ENCODE assay signal across 8 cellular contexts in the genomic region with DNA sequence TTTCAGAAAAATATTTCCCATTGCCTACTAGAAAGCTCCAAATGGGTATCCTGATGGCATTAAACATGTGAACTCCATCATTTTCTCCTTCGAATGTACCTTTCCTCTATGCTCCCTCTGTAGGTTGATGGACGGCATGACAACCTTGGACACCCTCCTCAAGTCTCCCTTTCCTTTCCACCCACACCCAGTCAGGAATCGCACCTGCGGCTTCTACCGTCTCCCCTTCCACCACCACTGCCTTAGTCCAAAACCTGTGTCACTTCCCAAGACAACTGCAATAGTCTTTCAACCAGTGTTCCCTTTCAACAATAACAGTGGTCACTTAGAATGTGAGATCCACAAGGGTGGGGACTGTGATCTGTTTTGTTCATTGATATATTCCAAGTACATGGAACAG.
DNase-seq lines count a peak whose midpoint lies in the region; ATAC-seq and TF ChIP-seq lines count a peak whose summit lies in the region.
"Had no signal": no experiment of that assay in that cellular context is flagged by ENCODE, and none has a peak within 500 bp of the region (broad histone marks: within the 10 kb centered on the region; RNA-seq: fewer than 3 reads in every experiment).

No MANE protein-coding gene starts in this region.

- TF ChIP-seq CTCF in GM10266 (IDR thresholded peaks at IDR 0.05; ENCODE audit: control insufficient read depth, insufficient read depth, low read depth, missing control alignments) = peak; percentile 24
- TF ChIP-seq CTCF in MM.1S (IDR thresholded peaks at IDR 0.05; ENCODE audit: low read length) = peak; percentile 63
- peak; percentile 68 for TF ChIP-seq CTCF in chondrocyte (IDR thresholded peaks at IDR 0.05)
- peak; percentile 38 for TF ChIP-seq CTCF in parathyroid adenoma (IDR thresholded peaks at IDR 0.05)

- H3F3A ChIP-seq in MM.1S (ENCODE audit: insufficient read depth, low read length) = no peaks in the 10 kb centered on the region

- no peak overlapping the region for H3K27ac ChIP-seq in MM.1S (ENCODE audit: low read length)
- H3K27ac ChIP-seq in parathyroid adenoma = no peak overlapping the region
- H3K27ac ChIP-seq: SJSA1 had no signal

- H3K27ac Mint-ChIP-seq in chondrocyte (ENCODE audit: unreplicated experiment) = no peak overlapping the region
- no peak overlapping the region for H3K27ac Mint-ChIP-seq in stimulated activated naive B cell treated with anti-CD40 and anti-IgM and Interleukin-4, amounts not matched to agents 10 μg/mL and 1 μg/mL and 100 μg/mL, for 72 hours

- H2AFZ ChIP-seq in MM.1S (ENCODE audit: low read length) (no peak overlapping the region), parathyroid adenoma (no peak overlapping the region)

- no peak overlapping the region for H3K4me3 Mint-ChIP-seq in chondrocyte (ENCODE audit: unreplicated experiment)
- H3K4me3 Mint-ChIP-seq in stimulated activated naive B cell treated with anti-CD40 and anti-IgM and Interleukin-4, amounts not matched to agents 10 μg/mL and 1 μg/mL and 100 μg/mL, for 72 hours = no peak overlapping the region

- H3K36me3 ChIP-seq in MM.1S (replicated peaks; ENCODE audit: insufficient read depth, low read length) = no peaks in the 10 kb centered on the region
- no peaks in the 10 kb centered on the region for H3K36me3 ChIP-seq in parathyroid adenoma (ENCODE audit: control insufficient read depth, insufficient read depth, low read length)
- H3K36me3 ChIP-seq: SJSA1 had no signal

- H3K4me2 ChIP-seq in MM.1S (ENCODE audit: low read depth, low read length) (no peak overlapping the region), parathyroid adenoma (ENCODE audit: low read length) (no peak overlapping the region)

- no peaks in the 10 kb centered on the region for H3K27me3 Mint-ChIP-seq in chondrocyte (ENCODE audit: low read depth)
- peaks cover 5 to 15% of the 10 kb centered on the region in 2 donors for H3K27me3 Mint-ChIP-seq in stimulated activated naive B cell treated with anti-CD40 and anti-IgM and Interleukin-4, amounts not matched to agents 10 μg/mL and 1 μg/mL and 100 μg/mL, for 72 hours

- H3K9ac ChIP-seq in MM.1S (ENCODE audit: low read length) (no peak overlapping the region), parathyroid adenoma (no peak overlapping the region)

- H3K9me3 ChIP-seq in MM.1S (replicated peaks; ENCODE audit: insufficient read depth, low read length) (no peaks in the 10 kb centered on the region), parathyroid adenoma (ENCODE audit: control insufficient read depth, low read length) (no peaks in the 10 kb centered on the region)
- H3K9me3 ChIP-seq: SJSA1 had no signal

- H3K4me1 ChIP-seq in MM.1S (ENCODE audit: low read length) (no peaks in the 10 kb centered on the region), parathyroid adenoma (no peaks in the 10 kb centered on the region)
- H3K4me1 ChIP-seq: SJSA1 had no signal

- no peaks in the 10 kb centered on the region for H3K4me1 Mint-ChIP-seq in chondrocyte (ENCODE audit: low read depth)
- H3K4me1 Mint-ChIP-seq in stimulated activated naive B cell treated with anti-CD40 and anti-IgM and Interleukin-4, amounts not matched to agents 10 μg/mL and 1 μg/mL and 100 μg/mL, for 72 hours = no peaks in the 10 kb centered on the region

- no peak for ATAC-seq in GM19467 (IDR thresholded peaks at IDR 0.05; ENCODE audit: unreplicated experiment)
- no peak for ATAC-seq in stimulated activated naive B cell treated with anti-CD40 and anti-IgM and Interleukin-4, amounts not matched to agents 10 μg/mL and 1 μg/mL and 100 μg/mL, for 72 hours (replicated peaks)
- no peak for ATAC-seq in HG03460 (IDR thresholded peaks at IDR 0.05; ENCODE audit: unreplicated experiment)

- no peaks in the 10 kb centered on the region for H4K20me1 ChIP-seq in MM.1S (ENCODE audit: insufficient read depth, low read length)

- H3K27me3 ChIP-seq in MM.1S (replicated peaks; ENCODE audit: insufficient read depth, low read length) = no peaks in the 10 kb centered on the region
- no peaks in the 10 kb centered on the region for H3K27me3 ChIP-seq in parathyroid adenoma (ENCODE audit: control insufficient read depth, insufficient read depth, low read length)
- H3K27me3 ChIP-seq: SJSA1 had no signal

- no peaks in the 10 kb centered on the region for H3K9me3 Mint-ChIP-seq in chondrocyte (ENCODE audit: low read depth)
- H3K9me3 Mint-ChIP-seq in stimulated activated naive B cell treated with anti-CD40 and anti-IgM and Interleukin-4, amounts not matched to agents 10 μg/mL and 1 μg/mL and 100 μg/mL, for 72 hours = no peaks in the 10 kb centered on the region

- H3K4me3 ChIP-seq in MM.1S (ENCODE audit: low read length) (no peak overlapping the region), parathyroid adenoma (ENCODE audit: low read depth, low read length) (no peak overlapping the region)
- H3K4me3 ChIP-seq: SJSA1 had no signal

- H3K36me3 Mint-ChIP-seq in chondrocyte (ENCODE audit: low read depth) = peaks cover 3% of the 10 kb centered on the region
- no peaks in the 10 kb centered on the region for H3K36me3 Mint-ChIP-seq in stimulated activated naive B cell treated with anti-CD40 and anti-IgM and Interleukin-4, amounts not matched to agents 10 μg/mL and 1 μg/mL and 100 μg/mL, for 72 hours

- no peak for DNase-seq in GM10266 (ENCODE audit: extremely low spot score)
- peak; percentile 37 for DNase-seq in MM.1S
- DNase-seq in chondrocyte (ENCODE audit: low spot score) = no peak
- DNase-seq in stimulated activated naive B cell treated with anti-CD40 and anti-IgM and Interleukin-4, amounts not matched to agents 10 μg/mL and 1 μg/mL and 100 μg/mL, for 72 hours = no peak

- no peaks in the 10 kb centered on the region for H3K9me2 ChIP-seq in MM.1S (replicated peaks; ENCODE audit: insufficient read depth, low read length)

- H3K79me2 ChIP-seq in MM.1S (ENCODE audit: low read length) = no peaks in the 10 kb centered on the region
- H3K79me2 ChIP-seq in parathyroid adenoma = no peaks in the 10 kb centered on the region
